In genomic region chr20:34952676-34953075, GRCh38 we compare ENCODE assay signal across 21 cellular contexts. TPM values are rescaled to one million over a fixed set of nuclear protein-coding genes. Genes with fewer than 3 reads are reported as not detected.
DNase-seq lines count a peak whose midpoint lies in the region; ATAC-seq and TF ChIP-seq lines count a peak whose summit lies in the region.
"Had no signal": no experiment of that assay in that cellular context is flagged by ENCODE, and none has a peak within 500 bp of the region (broad histone marks: within the 10 kb centered on the region; RNA-seq: fewer than 3 reads in every experiment).

No MANE protein-coding gene starts in this region.

- CTCF ChIA-PET in A673 (lab: Charles Lee): no interaction called here

- intact Hi-C loops in A673 (cut with micrococcal nuclease; ENCODE audit: unreplicated experiment): no loop called here

- H3K9me3 Mint-ChIP-seq in HFFc6 (peaks cover 9% of the 10 kb centered on the region), mesothelial cell of epicardium (no peaks in the 10 kb centered on the region)
- H3K9me3 Mint-ChIP-seq: activated B cell treated with CpG ODN at 0.5 μM for 24 hours had no signal

- in situ Hi-C loops in astrocyte of the spinal cord (cut with HindIII; ENCODE audit: low sequenced_read_pairs): no loop called here

- DNase-seq in A673 (ENCODE audit: low spot score) (peak; percentile 15), HFFc6 (no peak), astrocyte of the spinal cord (ENCODE audit: low read depth, low spot score) (peak; percentile 43), mesothelial cell of epicardium (ENCODE audit: low spot score in 2 of 2, unreplicated experiment in 2 of 2) (no peak), DMS79 (lab: John Stamatoyannopoulos, UW) (no peak), UCSD-AML1 (lab: John Stamatoyannopoulos, UW; ENCODE audit: unreplicated experiment) (no peak)
- DNase-seq in activated naive CD4-positive, alpha-beta T cell treated with Interleukin-2 at 50 U/mL for 16 hours: no peak
- DNase-seq: activated B cell treated with CpG ODN at 0.5 μM for 24 hours; activated CD8-positive, alpha-beta T cell treated with anti-CD3 and anti-CD28 coated beads, Interleukin-2, amount 10 ng/mL, durations not matched to agents 7 days and 5 days; activated naive CD8-positive, alpha-beta T cell treated with anti-CD3 and anti-CD28 coated beads, Interleukin-2, amount 10 ng/mL, durations not matched to agents 7 days and 5 days; activated T-cell treated with anti-CD3 and anti-CD28 coated beads, Interleukin-2, amount 50 U/mL, for 48 hours; effector CD4-positive, alpha-beta T cell; MM.1S; NCI-H146; NCI-H2171 treated with DMSO at 0.1 percent for 48 hours; SIG-M5; sigmoid colon; stomach had no signal

- H3K4me1 Mint-ChIP-seq in HFFc6 (ENCODE audit: low read depth) (peaks cover 50% of the 10 kb centered on the region), mesothelial cell of epicardium (peaks cover 42% of the 10 kb centered on the region)

- no peak for ATAC-seq in HG03095 (IDR thresholded peaks at IDR 0.05; ENCODE audit: unreplicated experiment)
- ATAC-seq: activated CD8-positive, alpha-beta T cell treated with anti-CD3 and anti-CD28 coated beads, Interleukin-2, amount 10 ng/mL, durations not matched to agents 7 days and 5 days had no signal

- no peak overlapping the region for H3K4me3 Mint-ChIP-seq in HFFc6
- no peak overlapping the region for H3K4me3 Mint-ChIP-seq in mesothelial cell of epicardium
- H3K4me3 Mint-ChIP-seq: activated B cell treated with CpG ODN at 0.5 μM for 24 hours; activated CD8-positive, alpha-beta T cell treated with anti-CD3 and anti-CD28 coated beads, Interleukin-2, amount 10 ng/mL, durations not matched to agents 7 days and 5 days; activated naive CD8-positive, alpha-beta T cell treated with anti-CD3 and anti-CD28 coated beads, Interleukin-2, amount 10 ng/mL, durations not matched to agents 7 days and 5 days had no signal

- H3K27ac ChIP-seq in A673 (ENCODE audit: low read depth, low read length, poor library complexity, severe bottlenecking): peak overlapping the region; percentile 35
- H3K27ac ChIP-seq: cardiac muscle cell, hepatocyte, sigmoid colon, stomach had no signal

- H3K36me3 ChIP-seq in A673 (ENCODE audit: insufficient read depth, low read length, poor library complexity, severe bottlenecking): peaks cover 13% of the 10 kb centered on the region
- H3K36me3 ChIP-seq: cardiac muscle cell had no signal

- H3K36me3 Mint-ChIP-seq in HFFc6 (ENCODE audit: low read depth) (peaks cover 9% of the 10 kb centered on the region), mesothelial cell of epicardium (peaks cover 1% of the 10 kb centered on the region)

- no TSS peak for BruUV-seq in A673 (replicated peaks; lab: Mats Ljungman, UMichigan)

- no peaks in the 10 kb centered on the region for H3K9me3 ChIP-seq in A673 (ENCODE audit: low read depth, low read length, poor library complexity, severe bottlenecking)
- H3K9me3 ChIP-seq: sigmoid colon, stomach had no signal

- H3K27me3 ChIP-seq in A673 (replicated peaks; ENCODE audit: insufficient read depth, low read depth, low read length, poor library complexity): no peaks in the 10 kb centered on the region
- H3K27me3 ChIP-seq: cardiac muscle cell, hepatocyte, sigmoid colon, stomach had no signal

- H3K27ac Mint-ChIP-seq in HFFc6: peak overlapping the region; percentile 49; the same call in 1 of the 2 replicates
- peak overlapping the region; percentile 81 for H3K27ac Mint-ChIP-seq in mesothelial cell of epicardium
- H3K27ac Mint-ChIP-seq: activated B cell treated with CpG ODN at 0.5 μM for 24 hours; activated CD8-positive, alpha-beta T cell treated with anti-CD3 and anti-CD28 coated beads, Interleukin-2, amount 10 ng/mL, durations not matched to agents 7 days and 5 days; activated naive CD8-positive, alpha-beta T cell treated with anti-CD3 and anti-CD28 coated beads, Interleukin-2, amount 10 ng/mL, durations not matched to agents 7 days and 5 days had no signal

- peaks cover 8% of the 10 kb centered on the region for H3K4me1 ChIP-seq in A673 (ENCODE audit: insufficient read depth, low read length, poor library complexity, severe bottlenecking)

- H3K4me3 ChIP-seq in A673 (ENCODE audit: low read depth, low read length, poor library complexity, severe bottlenecking) (no peak overlapping the region), astrocyte of the spinal cord (ENCODE audit: low read depth, low read length) (no peak overlapping the region)
- H3K4me3 ChIP-seq: cardiac muscle cell, hepatocyte, sigmoid colon, stomach had no signal

- H3K27me3 Mint-ChIP-seq in HFFc6 (ENCODE audit: insufficient read depth) (no peaks in the 10 kb centered on the region; the same call in 1 of the 2 replicates), mesothelial cell of epicardium (ENCODE audit: low read depth) (no peaks in the 10 kb centered on the region)
- H3K27me3 Mint-ChIP-seq: activated B cell treated with CpG ODN at 0.5 μM for 24 hours had no signal

- no peak for TF ChIP-seq CTCF in A673 (conservative IDR thresholded peaks at IDR 0.05; ENCODE audit: low read depth, low read length)
- TF ChIP-seq CTCF in HFFc6 (IDR thresholded peaks at IDR 0.05): no peak
- no peak for TF ChIP-seq CTCF in astrocyte of the spinal cord (IDR thresholded peaks at IDR 0.05; ENCODE audit: low read depth, low read length)
- TF ChIP-seq CTCF in mesothelial cell of epicardium (IDR thresholded peaks at IDR 0.05; ENCODE audit: unreplicated experiment): no peak

- POLR2A ChIA-PET in A673 (lab: Charles Lee; ENCODE audit: low non-redundant PET): no interaction called here

RNA-seq across cellular contexts. Expression of gene GSS, which starts 2.9 kb away (rescaled TPM):
- total RNA-seq in A673 (2021) (53.5 and 63.1 TPM in 2 replicates), mesothelial cell of epicardium (51.1 to 54.8 TPM (median 51.9 TPM) in 3 replicates)
- total RNA-seq in HFFc6 (2021; fragmentation: NEBNext Ultra II Directional; extraction: Animal tissue kit (Norgen Biotek cat#: 25700)): 10 to 100 TPM; 72.1 to 86.8 (median 76.6) TPM

RNA-seq across cellular contexts. Expression of gene MYH7B, which starts 3.0 kb away (rescaled TPM):
- total RNA-seq in A673 (2021): 0.34 and 1.1 TPM in 2 replicates
- total RNA-seq in HFFc6 (2021; fragmentation: NEBNext Ultra II Directional; extraction: Animal tissue kit (Norgen Biotek cat#: 25700)): under 1 TPM in 2 of 6 experiments, not detected in 4; 0.07 to 0.19 TPM
- 0.73 to 1.8 TPM (median 1.3 TPM) in 3 replicates for total RNA-seq in mesothelial cell of epicardium

Comparison
In these comparisons a context has a peak if more than half of its experiments do, and no peak if none do; other contexts are left out.
1. DNase-seq: peak in A673 (single experiment) and astrocyte of the spinal cord (single experiment); none in HFFc6 (single experiment), mesothelial cell of epicardium (0 of 2), DMS79 (single experiment), UCSD-AML1 (single experiment) and activated naive CD4-positive, alpha-beta T cell treated with Interleukin-2 at 50 U/mL for 16 hours (single experiment).